ENCODE assay signal across 1 cellular context in the genomic region with DNA sequence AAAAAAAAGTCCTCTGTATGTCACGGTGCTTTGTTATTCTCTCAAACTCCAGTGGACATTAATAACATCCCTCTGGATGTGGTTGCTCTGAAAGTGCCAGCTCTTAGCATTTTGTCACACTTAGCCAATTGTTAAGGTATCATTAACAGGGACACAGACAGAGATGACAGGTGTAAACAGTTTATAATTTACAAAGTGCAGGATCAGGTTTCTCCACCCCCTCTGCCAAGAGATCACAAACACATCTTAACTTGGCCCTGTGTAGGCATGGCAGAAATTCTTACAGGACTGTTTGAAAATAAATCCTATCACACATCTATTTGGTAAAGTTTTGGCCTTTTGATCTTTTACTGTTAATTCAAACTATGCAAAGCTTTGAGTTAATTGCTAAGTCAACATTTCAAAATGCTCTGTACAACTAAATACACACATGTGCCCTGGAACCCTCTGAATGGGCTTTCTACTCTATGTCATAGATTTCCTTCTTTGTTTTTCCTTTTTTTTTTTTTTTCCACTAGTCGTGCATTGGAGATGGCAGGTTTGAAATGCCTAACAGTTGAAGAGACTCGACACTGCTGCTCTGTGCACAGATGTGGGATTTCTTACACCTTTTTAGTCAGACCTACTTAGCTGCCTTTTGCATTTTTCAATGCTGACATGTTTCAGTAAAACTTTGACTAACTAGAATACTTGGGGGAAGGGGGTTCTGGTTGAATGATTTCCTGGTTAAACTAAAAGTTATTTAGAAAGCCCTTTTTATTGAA.
TF ChIP-seq lines count a peak whose summit lies in the region.

No MANE protein-coding gene starts in this region.

TF ChIP-seq in HepG2, 621 proteins besides CTCF, POLR2A, EP300 and RAD21 (continued from another document and continues in another):
- TF ChIP-seq, protein P1, sequence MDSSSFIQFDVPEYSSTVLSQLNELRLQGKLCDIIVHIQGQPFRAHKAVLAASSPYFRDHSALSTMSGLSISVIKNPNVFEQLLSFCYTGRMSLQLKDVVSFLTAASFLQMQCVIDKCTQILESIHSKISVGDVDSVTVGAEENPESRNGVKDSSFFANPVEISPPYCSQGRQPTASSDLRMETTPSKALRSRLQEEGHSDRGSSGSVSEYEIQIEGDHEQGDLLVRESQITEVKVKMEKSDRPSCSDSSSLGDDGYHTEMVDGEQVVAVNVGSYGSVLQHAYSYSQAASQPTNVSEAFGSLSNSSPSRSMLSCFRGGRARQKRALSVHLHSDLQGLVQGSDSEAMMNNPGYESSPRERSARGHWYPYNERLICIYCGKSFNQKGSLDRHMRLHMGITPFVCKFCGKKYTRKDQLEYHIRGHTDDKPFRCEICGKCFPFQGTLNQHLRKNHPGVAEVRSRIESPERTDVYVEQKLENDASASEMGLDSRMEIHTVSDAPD (CRISPR knock-in tag; IDR thresholded peaks at IDR 0.05): peak; percentile 91
- TF ChIP-seq ZKSCAN1 (IDR thresholded peaks at IDR 0.05; ENCODE audit: low read length) (peak; percentile 30; the same call in 1 of the 2 replicates), ZNF678 (CRISPR knock-in tag; IDR thresholded peaks at IDR 0.05) (no peak), FOXC1 (CRISPR knock-in tag; IDR thresholded peaks at IDR 0.05; ENCODE audit: borderline replicate concordance) (no peak), ETV6 (CRISPR knock-in tag; conservative IDR thresholded peaks at IDR 0.05) (no peak), FOXO4 (CRISPR knock-in tag; conservative IDR thresholded peaks at IDR 0.05) (no peak), KLF6 (CRISPR knock-in tag; IDR thresholded peaks at IDR 0.05) (no peak), ZFP1 (CRISPR knock-in tag; IDR thresholded peaks at IDR 0.05) (0 out of 2 replicates have a peak, but pooled peaks have one; percentile 69), ZBTB37 (CRISPR knock-in tag; IDR thresholded peaks at IDR 0.05) (peak; percentile 91), MEF2D (CRISPR knock-in tag; IDR thresholded peaks at IDR 0.05) (peak; percentile 60; the same call in 1 of the 2 replicates), GABPA (IDR thresholded peaks at IDR 0.05; ENCODE audit: low read depth, low read length) (no peak), GABPA (CRISPR knock-in tag; IDR thresholded peaks at IDR 0.05; ENCODE audit: low read depth) (0 out of 2 replicates have a peak, but pooled peaks have one; percentile 24), MNT (IDR thresholded peaks at IDR 0.05) (peak; percentile 56), SP1 (IDR thresholded peaks at IDR 0.05) (no peak), SP1 (CRISPR knock-in tag; IDR thresholded peaks at IDR 0.05) (no peak), SNRNP70 (IDR thresholded peaks at IDR 0.05; ENCODE audit: low read depth, low read length) (no peak), SCMH1 (CRISPR knock-in tag; IDR thresholded peaks at IDR 0.05; ENCODE audit: borderline replicate concordance) (no peak), NR2F6 (IDR thresholded peaks at IDR 0.05) (peak; percentile 96), NR2F6 (CRISPR knock-in tag; IDR thresholded peaks at IDR 0.05) (peak; percentile 90), RFXANK (CRISPR knock-in tag; IDR thresholded peaks at IDR 0.05) (peak; percentile 69; the same call in 1 of the 2 replicates), ZSCAN29 (CRISPR knock-in tag; conservative IDR thresholded peaks at IDR 0.05) (no peak), MIER2 (CRISPR knock-in tag; IDR thresholded peaks at IDR 0.05) (no peak), ZNF597 (CRISPR knock-in tag; IDR thresholded peaks at IDR 0.05) (no peak), ELK4 (CRISPR knock-in tag; IDR thresholded peaks at IDR 0.05; ENCODE audit: borderline replicate concordance) (no peak), HDAC1 (CRISPR knock-in tag; IDR thresholded peaks at IDR 0.05) (peak; percentile 59), SPEN (CRISPR knock-in tag; IDR thresholded peaks at IDR 0.05; ENCODE audit: low read depth) (no peak; the same call in 1 of the 2 replicates), ARHGAP35 (CRISPR knock-in tag; IDR thresholded peaks at IDR 0.05; ENCODE audit: borderline replicate concordance) (no peak), SAP130 (CRISPR knock-in tag; IDR thresholded peaks at IDR 0.05; ENCODE audit: low read depth) (peak; percentile 82; the same call in 1 of the 2 replicates), SNAPC2 (CRISPR knock-in tag; IDR thresholded peaks at IDR 0.05) (no peak), SIX1 (CRISPR knock-in tag; IDR thresholded peaks at IDR 0.05; ENCODE audit: borderline replicate concordance) (peak; percentile 99), PRPF4 (IDR thresholded peaks at IDR 0.05; ENCODE audit: low read depth, low read length, poor library complexity, severe bottlenecking) (no peak), ARID2 (CRISPR knock-in tag; IDR thresholded peaks at IDR 0.05; ENCODE audit: borderline replicate concordance) (no peak), PCBP1 (IDR thresholded peaks at IDR 0.05; ENCODE audit: borderline replicate concordance, low read depth, low read length) (no peak), TP53 (CRISPR knock-in tag; conservative IDR thresholded peaks at IDR 0.05) (no peak), NONO (IDR thresholded peaks at IDR 0.05) (no peak), NONO (CRISPR knock-in tag; conservative IDR thresholded peaks at IDR 0.05) (peak; percentile 65; the same call in 1 of the 2 replicates), ZNF207 (IDR thresholded peaks at IDR 0.05; ENCODE audit: borderline replicate concordance) (no peak), SSRP1 (CRISPR knock-in tag; IDR thresholded peaks at IDR 0.05) (no peak), RCOR2 (CRISPR knock-in tag; IDR thresholded peaks at IDR 0.05) (peak; percentile 94), ZNF232 (CRISPR knock-in tag; IDR thresholded peaks at IDR 0.05; ENCODE audit: borderline replicate concordance) (no peak)
- TF ChIP-seq, protein P2, sequence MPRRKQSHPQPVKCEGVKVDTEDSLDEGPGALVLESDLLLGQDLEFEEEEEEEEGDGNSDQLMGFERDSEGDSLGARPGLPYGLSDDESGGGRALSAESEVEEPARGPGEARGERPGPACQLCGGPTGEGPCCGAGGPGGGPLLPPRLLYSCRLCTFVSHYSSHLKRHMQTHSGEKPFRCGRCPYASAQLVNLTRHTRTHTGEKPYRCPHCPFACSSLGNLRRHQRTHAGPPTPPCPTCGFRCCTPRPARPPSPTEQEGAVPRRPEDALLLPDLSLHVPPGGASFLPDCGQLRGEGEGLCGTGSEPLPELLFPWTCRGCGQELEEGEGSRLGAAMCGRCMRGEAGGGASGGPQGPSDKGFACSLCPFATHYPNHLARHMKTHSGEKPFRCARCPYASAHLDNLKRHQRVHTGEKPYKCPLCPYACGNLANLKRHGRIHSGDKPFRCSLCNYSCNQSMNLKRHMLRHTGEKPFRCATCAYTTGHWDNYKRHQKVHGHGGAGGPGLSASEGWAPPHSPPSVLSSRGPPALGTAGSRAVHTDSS (CRISPR knock-in tag; conservative IDR thresholded peaks at IDR 0.05): no peak
- TF ChIP-seq, protein P3, sequence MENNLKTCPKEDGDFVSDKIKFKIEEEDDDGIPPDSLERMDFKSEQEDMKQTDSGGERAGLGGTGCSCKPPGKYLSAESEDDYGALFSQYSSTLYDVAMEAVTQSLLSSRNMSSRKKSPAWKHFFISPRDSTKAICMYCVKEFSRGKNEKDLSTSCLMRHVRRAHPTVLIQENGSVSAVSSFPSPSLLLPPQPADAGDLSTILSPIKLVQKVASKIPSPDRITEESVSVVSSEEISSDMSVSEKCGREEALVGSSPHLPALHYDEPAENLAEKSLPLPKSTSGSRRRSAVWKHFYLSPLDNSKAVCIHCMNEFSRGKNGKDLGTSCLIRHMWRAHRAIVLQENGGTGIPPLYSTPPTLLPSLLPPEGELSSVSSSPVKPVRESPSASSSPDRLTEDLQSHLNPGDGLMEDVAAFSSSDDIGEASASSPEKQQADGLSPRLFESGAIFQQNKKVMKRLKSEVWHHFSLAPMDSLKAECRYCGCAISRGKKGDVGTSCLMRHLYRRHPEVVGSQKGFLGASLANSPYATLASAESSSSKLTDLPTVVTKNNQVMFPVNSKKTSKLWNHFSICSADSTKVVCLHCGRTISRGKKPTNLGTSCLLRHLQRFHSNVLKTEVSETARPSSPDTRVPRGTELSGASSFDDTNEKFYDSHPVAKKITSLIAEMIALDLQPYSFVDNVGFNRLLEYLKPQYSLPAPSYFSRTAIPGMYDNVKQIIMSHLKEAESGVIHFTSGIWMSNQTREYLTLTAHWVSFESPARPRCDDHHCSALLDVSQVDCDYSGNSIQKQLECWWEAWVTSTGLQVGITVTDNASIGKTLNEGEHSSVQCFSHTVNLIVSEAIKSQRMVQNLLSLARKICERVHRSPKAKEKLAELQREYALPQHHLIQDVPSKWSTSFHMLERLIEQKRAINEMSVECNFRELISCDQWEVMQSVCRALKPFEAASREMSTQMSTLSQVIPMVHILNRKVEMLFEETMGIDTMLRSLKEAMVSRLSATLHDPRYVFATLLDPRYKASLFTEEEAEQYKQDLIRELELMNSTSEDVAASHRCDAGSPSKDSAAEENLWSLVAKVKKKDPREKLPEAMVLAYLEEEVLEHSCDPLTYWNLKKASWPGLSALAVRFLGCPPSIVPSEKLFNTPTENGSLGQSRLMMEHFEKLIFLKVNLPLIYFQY (CRISPR knock-in tag; IDR thresholded peaks at IDR 0.05; ENCODE audit: borderline replicate concordance): no peak
- TF ChIP-seq, protein P4, sequence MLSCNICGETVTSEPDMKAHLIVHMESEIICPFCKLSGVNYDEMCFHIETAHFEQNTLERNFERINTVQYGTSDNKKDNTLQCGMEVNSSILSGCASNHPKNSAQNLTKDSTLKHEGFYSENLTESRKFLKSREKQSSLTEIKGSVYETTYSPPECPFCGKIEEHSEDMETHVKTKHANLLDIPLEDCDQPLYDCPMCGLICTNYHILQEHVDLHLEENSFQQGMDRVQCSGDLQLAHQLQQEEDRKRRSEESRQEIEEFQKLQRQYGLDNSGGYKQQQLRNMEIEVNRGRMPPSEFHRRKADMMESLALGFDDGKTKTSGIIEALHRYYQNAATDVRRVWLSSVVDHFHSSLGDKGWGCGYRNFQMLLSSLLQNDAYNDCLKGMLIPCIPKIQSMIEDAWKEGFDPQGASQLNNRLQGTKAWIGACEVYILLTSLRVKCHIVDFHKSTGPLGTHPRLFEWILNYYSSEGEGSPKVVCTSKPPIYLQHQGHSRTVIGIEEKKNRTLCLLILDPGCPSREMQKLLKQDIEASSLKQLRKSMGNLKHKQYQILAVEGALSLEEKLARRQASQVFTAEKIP (CRISPR knock-in tag; IDR thresholded peaks at IDR 0.05; ENCODE audit: borderline replicate concordance): no peak
